In the genomic region with DNA sequence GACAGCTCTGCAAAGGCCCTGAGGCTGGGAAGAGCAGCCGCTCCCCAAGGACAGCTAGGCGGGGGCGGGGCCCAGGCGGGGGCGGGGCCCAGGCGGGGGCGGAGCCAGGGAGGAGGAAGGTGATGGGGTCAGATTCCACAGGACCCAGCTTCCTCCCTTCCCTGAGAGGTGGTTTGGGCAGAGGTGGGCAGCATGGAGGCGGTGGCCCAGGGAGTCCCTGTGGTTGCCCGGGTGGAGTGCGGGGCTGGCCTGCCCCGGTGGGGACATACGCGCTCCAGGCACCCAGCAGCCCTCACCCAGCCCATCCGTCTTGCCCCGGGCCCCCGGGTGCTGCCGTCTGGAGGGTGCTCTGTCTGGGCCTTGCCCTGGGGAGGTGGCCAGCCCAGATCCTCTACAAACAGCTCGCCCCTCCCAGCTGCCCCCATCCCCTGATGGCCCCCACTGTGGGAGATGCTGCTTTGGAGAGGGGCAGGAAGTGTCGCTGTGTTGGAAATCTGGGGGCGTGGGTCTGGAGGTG, we compare ENCODE assay signal across 16 cellular contexts. TPM values are rescaled to one million over a fixed set of nuclear protein-coding genes. Genes with fewer than 3 reads are reported as not detected.
DNase-seq lines count a peak whose midpoint lies in the region; ATAC-seq, FAIRE-seq and TF ChIP-seq lines count a peak whose summit lies in the region.
"Had no signal": no experiment of that assay in that cellular context is flagged by ENCODE, and none has a peak within 500 bp of the region (broad histone marks: within the 10 kb centered on the region; RNA-seq: fewer than 3 reads in every experiment).

No MANE protein-coding gene starts in this region.

- H3K36me3 ChIP-seq in BLaER1 (no peaks in the 10 kb centered on the region), GM12878 (ENCODE audit: control insufficient read depth in 2 of 2, insufficient read depth in 2 of 2, low read length in 1 of 2) (no peaks in the 10 kb centered on the region), right lobe of liver (no peaks in the 10 kb centered on the region)
- H3K36me3 ChIP-seq: BE2C had no signal

- peak overlapping the region; percentile 60 for H3K4me2 ChIP-seq in BLaER1
- no peak overlapping the region for H3K4me2 ChIP-seq in GM12878 (ENCODE audit: control insufficient read depth, insufficient read depth)

- no peaks in the 10 kb centered on the region for H3K9me3 ChIP-seq in BLaER1
- no peaks in the 10 kb centered on the region for H3K9me3 ChIP-seq in GM12878 (replicated peaks; ENCODE audit: control insufficient read depth, insufficient read depth, low read length)
- H3K9me3 ChIP-seq in right lobe of liver: no peaks in the 10 kb centered on the region
- H3K9me3 ChIP-seq: BE2C had no signal

- POLR2A ChIA-PET in HEK293T (lab: Yijun Ruan, JAX) (no interaction called here), GM12878 (lab: Charles Lee) (no interaction called here)

- H3K9ac ChIP-seq in BLaER1 (no peak overlapping the region), GM12878 (ENCODE audit: control insufficient read depth, insufficient read depth, low read length) (no peak overlapping the region)

- SMC1A ChIA-PET in GM12878 (lab: Charles Lee; ENCODE audit: uncharacterized antibody, unreplicated experiment): no interaction called here

- BruUV-seq in GM12878 (replicated peaks; lab: Mats Ljungman, UMichigan): no TSS peak

- H2AFZ ChIP-seq in GM12878 (ENCODE audit: control insufficient read depth, low read depth, low read length): no peak overlapping the region

- 52% methylated on average over 14 of the region's 20 CpGs for WGBS in GM12878 (ENCODE audit: insufficient coverage, insufficient replicate concordance, low lambda C conversion rate, missing lambda C conversion rate)
- 30% methylated on average over 9 of the region's 20 CpGs for WGBS in right lobe of liver (ENCODE audit: insufficient coverage, low coverage, low lambda C conversion rate, missing lambda C conversion rate)

- no peak for TF ChIP-seq RAD21 in GM12878 (IDR thresholded peaks at IDR 0.05; ENCODE audit: insufficient read depth, low read depth, low read length)

- FAIRE-seq in GM12878 (lab: Jason Lieb, UNC): no peak

- no peaks in the 10 kb centered on the region for H4K20me1 ChIP-seq in BLaER1
- no peaks in the 10 kb centered on the region for H4K20me1 ChIP-seq in GM12878 (ENCODE audit: control insufficient read depth, insufficient read depth)

- ATAC-seq in GM12878: 0 out of 3 replicates have a peak, but pooled peaks have one; percentile 25
- peak; percentile 61 to 73 (median 66) for ATAC-seq in right lobe of liver
- no peak for ATAC-seq in GM18870 (IDR thresholded peaks at IDR 0.05; ENCODE audit: unreplicated experiment)
- no peak for ATAC-seq in HG03135 (IDR thresholded peaks at IDR 0.05; ENCODE audit: unreplicated experiment)
- ATAC-seq: stimulated activated naive B cell treated with anti-CD40 and anti-IgM and Interleukin-4, amounts not matched to agents 10 μg/mL and 1 μg/mL and 100 μg/mL, for 72 hours had no signal

- no peak for TF ChIP-seq EP300 in GM12878 (IDR thresholded peaks at IDR 0.05; ENCODE audit: borderline replicate concordance in 1 of 2, control insufficient read depth in 1 of 2, low read depth in 2 of 2, low read length in 2 of 2)

- no peaks in the 10 kb centered on the region for H3K79me2 ChIP-seq in GM12878 (ENCODE audit: control insufficient read depth, insufficient read depth, low read length)

- TF ChIP-seq CTCF in GM12878 (IDR thresholded peaks at IDR 0.05 in 2 of 3, conservative IDR thresholded peaks at IDR 0.05 in 1 of 3; ENCODE audit: control insufficient read depth in 2 of 3, extremely low read depth in 1 of 3, insufficient read depth in 1 of 3, low read depth in 3 of 3, low read length in 3 of 3) (no peak), right lobe of liver (IDR thresholded peaks at IDR 0.05) (no peak)

- DNase-seq in HEK293T (ENCODE audit: extremely low spot score): peak; percentile 45
- DNase-seq in GM12878 (ENCODE audit: low read depth, low spot score): no peak
- DNase-seq in right lobe of liver: peak; percentile 75 to 85 (median 84)
- no peak for DNase-seq in hepatic stellate cell (ENCODE audit: low spot score)
- no peak for DNase-seq in DMS114 treated with DMSO at 0.1 percent for 48 hours (lab: John Stamatoyannopoulos, UW; ENCODE audit: unreplicated experiment)
- DNase-seq: activated CD4-positive, alpha-beta T cell treated with anti-CD3 and anti-CD28 coated beads, Interleukin-2, amount 10 ng/mL, durations not matched to agents 7 days and 5 days; activated effector memory CD4-positive, alpha-beta T cell treated with Interleukin-2 at 50 U/mL for 16 hours; BE2C; hippocampal formation; NCI-H187; stimulated activated CD4-positive, alpha-beta T cell treated with anti-CD3 and anti-CD28 coated beads, Interleukin-4, amount 100 ng/mL, for 1 hour; stimulated activated naive B cell treated with anti-CD40 and anti-IgM and Interleukin-4, amounts not matched to agents 10 μg/mL and 1 μg/mL and 100 μg/mL, for 72 hours had no signal

- RAD21 ChIA-PET in GM12878 (lab: Charles Lee; ENCODE audit: unreplicated experiment): no interaction called here

- H3K4me1 ChIP-seq in BLaER1: peaks cover 31% of the 10 kb centered on the region
- no peaks in the 10 kb centered on the region for H3K4me1 ChIP-seq in GM12878 (ENCODE audit: control insufficient read depth, insufficient read depth, low read length)
- peaks cover 0 to 62% (median 35%) of the 10 kb centered on the region in 4 donors for H3K4me1 ChIP-seq in right lobe of liver

- H3K27me3 ChIP-seq in BLaER1: 0 out of 2 replicates have a peak, but pooled peaks cover 3% of the 10 kb centered on the region
- H3K27me3 ChIP-seq in GM12878 (replicated peaks in 1 of 2; ENCODE audit: control insufficient read depth in 2 of 2, insufficient read depth in 2 of 2, low read length in 1 of 2): no peaks in the 10 kb centered on the region; a peak in 1 of 4 replicates
- H3K27me3 ChIP-seq in right lobe of liver: no peaks in the 10 kb centered on the region
- H3K27me3 ChIP-seq: BE2C had no signal

- H3K27ac ChIP-seq in BLaER1 (peak overlapping the region; percentile 56), GM12878 (ENCODE audit: control insufficient read depth, insufficient read depth) (no peak overlapping the region), right lobe of liver (peak overlapping the region; percentile 83 to 95 (median 87))

- CTCF ChIA-PET in HEK293T (lab: Yijun Ruan, JAX) (interaction anchor here (0.7 to 1.7 kb wide), 5 partner anchors 15 to 275 kb away, joined by 3 to 6 read pairs (median 4); no protein-coding TSS in a partner anchor), GM12878 (lab: Yijun Ruan, JAX) (interaction anchor here (0.9 kb wide), 1 partner anchor 268 kb away, joined by 4 read pairs; no protein-coding TSS in a partner anchor)

- H3K4me3 ChIP-seq in BLaER1: no peak overlapping the region
- H3K4me3 ChIP-seq in GM12878: no peak overlapping the region
- H3K4me3 ChIP-seq in right lobe of liver: peak overlapping the region; percentile 21 to 53 (median 51)

- TF ChIP-seq POLR2A in GM12878 (IDR thresholded peaks at IDR 0.05; ENCODE audit: low read depth, low read length): no peak
- TF ChIP-seq POLR2A in right lobe of liver (IDR thresholded peaks at IDR 0.05): peak; percentile 67

- intact Hi-C loops in GM12878 (cut with micrococcal nuclease; ENCODE audit: unreplicated experiment) (no loop called here), right lobe of liver (cut with DNase I) (loop anchor here (5.0 to 10.0 kb wide), 4 partner anchors 42 to 159 kb away; partner anchors contain the start of gene RXRA (in 1 of the 2))

- in situ Hi-C loops in GM12878 (cut with MboI): no loop called here

TF ChIP-seq in HEK293T, 16 proteins besides CTCF, POLR2A, EP300 and RAD21 (continues in another document):
- TF ChIP-seq ARNT (IDR thresholded peaks at IDR 0.05): no peak
- TF ChIP-seq TARDBP (IDR thresholded peaks at IDR 0.05): no peak

RNA-seq across cellular contexts. Expression of gene RNU6ATAC, which starts 11.0 kb away (rescaled TPM):
- not detected in 2 replicates for total RNA-seq in GM12878 (2013; cell fraction: nucleolus; rRNA removed)
- total RNA-seq in GM12878 (2014; rRNA removed) (not detected in 2 replicates), GM12878 (2014; rRNA removed; fragmentation: Illumina TruSeq; extraction: Trizol) (184 and 189 TPM in 2 replicates), GM12878 (2021) (69.7 and 89.7 TPM in 2 replicates), right lobe of liver (10 to 100 TPM in 4 of 6 experiments, not detected in 2; 17.4 to 91.1 (median 42.6) TPM)
- polyA plus RNA-seq in GM12878 (2011; ENCODE audit: low read depth): not detected
- polyA plus RNA-seq in GM12878 (2011; rRNA removed) (not detected in 2 replicates), GM12878 (2014; fragmentation: Illumina TruSeq; extraction: Trizol) (not detected in 2 replicates), GM12878 (2014; fragmentation: Nextera tagmentation; extraction: Ambion mirVana) (not detected), GM12878 (2014; rRNA removed) (not detected in 2 replicates), GM12878 (2016; fragmentation: Nextera tagmentation; extraction: Ambion mirVana) (not detected)
- not detected in 2 replicates for polyA plus RNA-seq in GM12878 (2011; cell fraction: cytosol; rRNA removed)
- not detected in 2 replicates for polyA plus RNA-seq in GM12878 (2011; cell fraction: nucleus; rRNA removed)
- not detected in 2 replicates for polyA plus RNA-seq in GM12878 (2012)
- polyA minus RNA-seq in GM12878 (2011; rRNA and poly(A)+ RNA removed): under 0.01 and 1,618 TPM in 2 replicates
- 495 and 1,333 TPM in 2 replicates for polyA minus RNA-seq in GM12878 (2011; cell fraction: cytosol; rRNA and poly(A)+ RNA removed)
- under 0.01 TPM in 2 replicates for polyA minus RNA-seq in GM12878 (2011; cell fraction: nucleus; rRNA and poly(A)+ RNA removed)
- total RNA-seq: pulmonary artery endothelial cell had no signal

RNA-seq across cellular contexts. Expression of gene WDR5, which starts 39.5 kb away (rescaled TPM):
- 25.9 and 34.3 TPM in 2 replicates for total RNA-seq in GM12878 (2013; cell fraction: nucleolus; rRNA removed)
- total RNA-seq in GM12878 (2014; rRNA removed): 27.6 and 33.2 TPM in 2 replicates
- 24.0 and 27.0 TPM in 2 replicates for total RNA-seq in GM12878 (2014; rRNA removed; fragmentation: Illumina TruSeq; extraction: Trizol)
- 43.7 and 43.9 TPM in 2 replicates for total RNA-seq in GM12878 (2021)
- 13.2 TPM for polyA plus RNA-seq in GM12878 (2011; ENCODE audit: low read depth)
- polyA plus RNA-seq in GM12878 (2011; rRNA removed): 25.5 and 29.0 TPM in 2 replicates
- polyA plus RNA-seq in GM12878 (2011; cell fraction: cytosol; rRNA removed): 33.1 and 40.0 TPM in 2 replicates
- 61.7 and 83.0 TPM in 2 replicates for polyA plus RNA-seq in GM12878 (2011; cell fraction: nucleus; rRNA removed)
- 22.4 and 23.7 TPM in 2 replicates for polyA plus RNA-seq in GM12878 (2012)
- 30.7 and 33.1 TPM in 2 replicates for polyA plus RNA-seq in GM12878 (2014; fragmentation: Illumina TruSeq; extraction: Trizol)
- polyA plus RNA-seq in GM12878 (2014; fragmentation: Nextera tagmentation; extraction: Ambion mirVana): 1 to 10 TPM; 1.4 to 3.8 TPM
- polyA plus RNA-seq in GM12878 (2014; rRNA removed): 37.1 and 44.9 TPM in 2 replicates
- polyA plus RNA-seq in GM12878 (2016; fragmentation: Nextera tagmentation; extraction: Ambion mirVana): 10 to 100 TPM; 36.9 to 42.7 TPM
- polyA minus RNA-seq in GM12878 (2011; rRNA and poly(A)+ RNA removed): 16.2 and 21.2 TPM in 2 replicates
- 12.0 and 14.2 TPM in 2 replicates for polyA minus RNA-seq in GM12878 (2011; cell fraction: cytosol; rRNA and poly(A)+ RNA removed)
- 20.9 and 31.9 TPM in 2 replicates for polyA minus RNA-seq in GM12878 (2011; cell fraction: nucleus; rRNA and poly(A)+ RNA removed)
- 10 to 100 TPM; 16.6 to 24.0 (median 19.9) TPM for total RNA-seq in right lobe of liver

Comparison
In these comparisons a context has a peak if more than half of its experiments do, and no peak if none do; other contexts are left out.
1. H3K4me3 ChIP-seq: peak in right lobe of liver (3 of 3); none in BLaER1 (single experiment) and GM12878 (single experiment).
2. DNase-seq: peak in HEK293T (single experiment) and right lobe of liver (3 of 3); none in GM12878 (single experiment), hepatic stellate cell (single experiment) and DMS114 treated with DMSO at 0.1 percent for 48 hours (single experiment).
3. ATAC-seq: peak in GM12878 (single experiment) and right lobe of liver (4 of 4); none in GM18870 (single experiment) and HG03135 (single experiment).